Comparison of ENCODE assay signal across 8 cellular contexts in genomic region chr1:29230204-29230552, GRCh38. TPM values are rescaled to one million over a fixed set of nuclear protein-coding genes. Genes with fewer than 3 reads are reported as not detected.
DNase-seq lines count a peak whose midpoint lies in the region; ATAC-seq and TF ChIP-seq lines count a peak whose summit lies in the region.

No MANE protein-coding gene starts in this region.

- no peaks in the 10 kb centered on the region for H3K36me3 Mint-ChIP-seq in activated CD4-positive, alpha-beta T cell treated with anti-CD3 and anti-CD28 coated beads for 36 hours (ENCODE audit: low read depth)
- H3K36me3 Mint-ChIP-seq in activated naive CD8-positive, alpha-beta T cell treated with anti-CD3 and anti-CD28 coated beads, Interleukin-2, amount 10 ng/mL, durations not matched to agents 7 days and 5 days: no peaks in the 10 kb centered on the region

- peak overlapping the region in 1 of 2 donors; percentile 68 for H3K27ac ChIP-seq in left lung
- H3K27ac ChIP-seq in testis: peak overlapping the region; percentile 9 to 80

- no peak for ATAC-seq in activated CD4-positive, alpha-beta T cell treated with anti-CD3 and anti-CD28 coated beads for 36 hours
- ATAC-seq in activated naive CD8-positive, alpha-beta T cell treated with anti-CD3 and anti-CD28 coated beads, Interleukin-2, amount 10 ng/mL, durations not matched to agents 7 days and 5 days (ENCODE audit: low read depth): no peak
- no peak for ATAC-seq in left lung

- TF ChIP-seq POLR2A in testis (IDR thresholded peaks at IDR 0.05): no peak

- H3K4me1 ChIP-seq in left lung (peaks cover 0 to 15% of the 10 kb centered on the region in 2 donors), testis (peaks cover 12% of the 10 kb centered on the region)

- no peak for DNase-seq in activated CD4-positive, alpha-beta T cell treated with anti-CD3 and anti-CD28 coated beads for 36 hours
- DNase-seq in activated CD4-positive, alpha-beta T cell treated with anti-CD3 and anti-CD28 coated beads for 48 hours: no peak
- no peak for DNase-seq in activated naive CD8-positive, alpha-beta T cell treated with anti-CD3 and anti-CD28 coated beads, Interleukin-2, amount 10 ng/mL, durations not matched to agents 7 days and 5 days
- DNase-seq in left lung (no peak), testis (no peak), NCI-H2107 treated with DMSO at 0.1 percent for 48 hours (lab: John Stamatoyannopoulos, UW; ENCODE audit: unreplicated experiment) (no peak), islet precursor cell (no peak), T1000 (lab: John Stamatoyannopoulos, UW) (no peak)

- intact Hi-C loops in activated CD4-positive, alpha-beta T cell treated with anti-CD3 and anti-CD28 coated beads for 36 hours (cut with DNase I, micrococcal nuclease): loop anchor here (1.0 to 10.0 kb wide), 7 partner anchors 48 to 1835 kb away; partner anchors contain the start of gene PUM1 (in 1 of the 2)
- intact Hi-C loops in left lung (cut with DNase I) (no loop called here), testis (cut with DNase I; ENCODE audit: low total_unique reads) (no loop called here)

- peaks cover 7% of the 10 kb centered on the region for H3K27me3 Mint-ChIP-seq in activated CD4-positive, alpha-beta T cell treated with anti-CD3 and anti-CD28 coated beads for 36 hours
- H3K27me3 Mint-ChIP-seq in activated naive CD8-positive, alpha-beta T cell treated with anti-CD3 and anti-CD28 coated beads, Interleukin-2, amount 10 ng/mL, durations not matched to agents 7 days and 5 days: peaks cover 11% of the 10 kb centered on the region

- TF ChIP-seq CTCF in left lung (IDR thresholded peaks at IDR 0.05) (no peak), testis (IDR thresholded peaks at IDR 0.05) (no peak)

- no peaks in the 10 kb centered on the region for H3K9me3 Mint-ChIP-seq in activated CD4-positive, alpha-beta T cell treated with anti-CD3 and anti-CD28 coated beads for 36 hours (ENCODE audit: low read depth)
- no peaks in the 10 kb centered on the region for H3K9me3 Mint-ChIP-seq in activated naive CD8-positive, alpha-beta T cell treated with anti-CD3 and anti-CD28 coated beads, Interleukin-2, amount 10 ng/mL, durations not matched to agents 7 days and 5 days

- no peaks in the 10 kb centered on the region for H3K36me3 ChIP-seq in left lung
- no peaks in the 10 kb centered on the region for H3K36me3 ChIP-seq in testis (ENCODE audit: low read depth, missing control alignments)

- peak overlapping the region; percentile 94 for H3K27ac Mint-ChIP-seq in activated CD4-positive, alpha-beta T cell treated with anti-CD3 and anti-CD28 coated beads for 36 hours
- peak overlapping the region; percentile 92 for H3K27ac Mint-ChIP-seq in activated naive CD8-positive, alpha-beta T cell treated with anti-CD3 and anti-CD28 coated beads, Interleukin-2, amount 10 ng/mL, durations not matched to agents 7 days and 5 days

- H3K4me3 ChIP-seq in left lung (peak overlapping the region; percentile 84 to 94), testis (peak overlapping the region; percentile 79 to 83)

- H3K9me3 ChIP-seq in left lung (no peaks in the 10 kb centered on the region), testis (no peaks in the 10 kb centered on the region)

- POLR2A ChIA-PET in activated CD4-positive, alpha-beta T cell treated with anti-CD3 and anti-CD28 coated beads for 36 hours (lab: Charles Lee): interaction anchor here (1.3 kb wide), 1 partner anchor 49 kb away, joined by 6 read pairs; the partner anchor contains the start of gene SRSF4
- POLR2A ChIA-PET in activated naive CD8-positive, alpha-beta T cell treated with anti-CD3 and anti-CD28 coated beads, Interleukin-2, amount 10 ng/mL, durations not matched to agents 7 days and 5 days (lab: Charles Lee): interaction anchor here (0.6 kb wide), 2 partner anchors 22 to 711 kb away, joined by 3 read pairs; no protein-coding TSS in a partner anchor

- H3K4me3 Mint-ChIP-seq in activated CD4-positive, alpha-beta T cell treated with anti-CD3 and anti-CD28 coated beads for 36 hours: peak overlapping the region; percentile 94
- peak overlapping the region; percentile 97 for H3K4me3 Mint-ChIP-seq in activated naive CD8-positive, alpha-beta T cell treated with anti-CD3 and anti-CD28 coated beads, Interleukin-2, amount 10 ng/mL, durations not matched to agents 7 days and 5 days

- CTCF ChIA-PET in activated CD4-positive, alpha-beta T cell treated with anti-CD3 and anti-CD28 coated beads for 36 hours (lab: Charles Lee): interaction anchor here (0.8 to 1.6 kb wide), 3 partner anchors 28 to 49 kb away, joined by 3 to 4 read pairs (median 3); partner anchors contain the start of gene SRSF4

- H3K4me1 Mint-ChIP-seq in activated CD4-positive, alpha-beta T cell treated with anti-CD3 and anti-CD28 coated beads for 36 hours: peaks cover 18% of the 10 kb centered on the region
- peaks cover 11% of the 10 kb centered on the region for H3K4me1 Mint-ChIP-seq in activated naive CD8-positive, alpha-beta T cell treated with anti-CD3 and anti-CD28 coated beads, Interleukin-2, amount 10 ng/mL, durations not matched to agents 7 days and 5 days

- peaks cover 0 to 7% of the 10 kb centered on the region in 2 donors for H3K27me3 ChIP-seq in left lung
- H3K27me3 ChIP-seq in testis: no peaks in the 10 kb centered on the region

- 10% methylated on average over 4 of the region's 4 CpGs for WGBS in testis, 2 donors

RNA-seq across cellular contexts. Expression of gene MECR, which starts 0.6 kb away (rescaled TPM):
- 10 to 100 TPM; 41.3 to 43.1 TPM for total RNA-seq in activated CD4-positive, alpha-beta T cell treated with anti-CD3 and anti-CD28 coated beads for 36 hours
- total RNA-seq in activated naive CD8-positive, alpha-beta T cell treated with anti-CD3 and anti-CD28 coated beads, Interleukin-2, amount 10 ng/mL, durations not matched to agents 7 days and 5 days: 10 to 100 TPM; 17.0 to 17.1 TPM
- total RNA-seq in left lung (10 to 100 TPM; 19.2 to 20.6 TPM), testis (10 to 100 TPM; 37.3 to 38.9 TPM)
- 33.7 TPM for polyA plus RNA-seq in testis (ENCODE audit: insufficient read depth, low read depth, low replicate concordance)

RNA-seq across cellular contexts. Expression of gene PTPRU, which starts 6.1 kb away (rescaled TPM):
- total RNA-seq in activated CD4-positive, alpha-beta T cell treated with anti-CD3 and anti-CD28 coated beads for 36 hours: under 1 TPM; 0.37 to 0.89 TPM
- under 1 TPM; 0.54 to 0.69 TPM for total RNA-seq in activated naive CD8-positive, alpha-beta T cell treated with anti-CD3 and anti-CD28 coated beads, Interleukin-2, amount 10 ng/mL, durations not matched to agents 7 days and 5 days
- total RNA-seq in left lung: 10 to 100 TPM; 28.8 to 45.4 TPM
- 10 to 100 TPM; 21.7 to 39.1 TPM for total RNA-seq in testis
- polyA plus RNA-seq in testis (ENCODE audit: insufficient read depth, low read depth, low replicate concordance): 13.3 TPM

RNA-seq across cellular contexts. Expression of gene SRSF4, which starts 48.5 kb away (rescaled TPM):
- total RNA-seq in activated CD4-positive, alpha-beta T cell treated with anti-CD3 and anti-CD28 coated beads for 36 hours: 100 to 1,000 TPM; 129 to 147 TPM
- total RNA-seq in activated naive CD8-positive, alpha-beta T cell treated with anti-CD3 and anti-CD28 coated beads, Interleukin-2, amount 10 ng/mL, durations not matched to agents 7 days and 5 days: 100 to 1,000 TPM; 119 to 129 TPM
- total RNA-seq in left lung (10 to 100 TPM; 66.0 to 70.0 TPM), testis (10 to 100 TPM; 77.1 to 81.7 TPM)
- polyA plus RNA-seq in testis (ENCODE audit: insufficient read depth, low read depth, low replicate concordance): 63.2 TPM

Comparison
In these comparisons a context has a peak if more than half of its experiments do, and no peak if none do; other contexts are left out.
1. RNA of gene PTPRU, which starts 6.1 kb away (total RNA-seq): 28.8 to 45.4 TPM in left lung and 21.7 to 39.1 TPM in testis; 0.37 to 0.89 TPM in activated CD4-positive, alpha-beta T cell treated with anti-CD3 and anti-CD28 coated beads for 36 hours and 0.54 to 0.69 TPM in activated naive CD8-positive, alpha-beta T cell treated with anti-CD3 and anti-CD28 coated beads, Interleukin-2, amount 10 ng/mL, durations not matched to agents 7 days and 5 days; every median in the first group is over 10 times any median in the second.
2. intact Hi-C loops: an anchor here in activated CD4-positive, alpha-beta T cell treated with anti-CD3 and anti-CD28 coated beads for 36 hours (1.0 to 10.0 kb wide); none called in left lung and testis.